Comparison of ENCODE assay signal across 1 cellular context in genomic region chr2:236512902-236513433, GRCh38.
TF ChIP-seq lines count a peak whose summit lies in the region.

No MANE protein-coding gene starts in this region.

TF ChIP-seq in H1, 55 proteins besides CTCF, POLR2A, EP300 and RAD21:
- no peak for TF ChIP-seq RNF2 (IDR thresholded peaks at IDR 0.05; ENCODE audit: borderline replicate concordance, low read depth, low read length, missing control alignments, poor library complexity, severe bottlenecking)
- no peak for TF ChIP-seq E2F6 (IDR thresholded peaks at IDR 0.05)
- 0 out of 2 replicates have a peak, but pooled peaks have one; percentile 3 for TF ChIP-seq CEBPB (IDR thresholded peaks at IDR 0.05; ENCODE audit: low read depth, low read length)
- TF ChIP-seq SRF (IDR thresholded peaks at IDR 0.05; ENCODE audit: low read depth, low read length), result no peak
